ENCODE assay signal across 8 cellular contexts in the genomic region with DNA sequence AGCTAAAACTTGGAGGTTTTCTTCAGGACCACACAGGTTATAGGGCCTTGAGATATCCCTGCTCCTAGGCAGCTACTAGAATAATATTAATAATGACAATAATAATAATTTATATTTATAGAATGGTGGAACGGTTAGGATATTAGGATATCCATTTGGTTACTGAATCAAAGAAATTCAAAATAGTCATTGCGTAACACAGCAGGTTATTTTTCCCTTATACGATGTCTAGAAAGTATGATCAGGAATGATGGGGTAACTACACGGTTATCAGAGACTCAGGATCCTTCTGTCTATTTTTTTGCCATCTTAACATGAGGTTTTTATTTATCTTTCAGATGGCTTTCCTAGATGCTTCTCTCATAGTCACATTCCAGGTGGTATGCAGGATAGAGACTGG. TPM values are rescaled to one million over a fixed set of nuclear protein-coding genes. Genes with fewer than 3 reads are reported as not detected.
"Had no signal": no experiment of that assay in that cellular context is flagged by ENCODE, and none has a peak within 500 bp of the region (broad histone marks: within the 10 kb centered on the region; RNA-seq: fewer than 3 reads in every experiment).

No MANE protein-coding gene starts in this region.

- H3K9me3 Mint-ChIP-seq: H9 had no signal

- H3K27ac ChIP-seq: GM23248 had no signal

- H3K4me3 Mint-ChIP-seq: H9 had no signal

- H3K4me3 ChIP-seq: GM23248 had no signal

- H2AFZ ChIP-seq: GM23248 had no signal

- H3K27ac Mint-ChIP-seq: H9 had no signal

- FAIRE-seq: H54, HTR-8/SVneo had no signal

- DNase-seq: GM23248, GOT3, H9, HCEC 1CT, KBM-7 had no signal

- H3K9ac ChIP-seq: GM23248 had no signal

RNA-seq across cellular contexts. Expression of a gene that starts 39.0 kb away (rescaled TPM):
- total RNA-seq: GM23248, H9, HT-29 had no signal
